Comparison of ENCODE assay signal across 28 cellular contexts in genomic region chr9:19405771-19406170, GRCh38. TPM values are rescaled to one million over a fixed set of nuclear protein-coding genes. Genes with fewer than 3 reads are reported as not detected.
DNase-seq lines count a peak whose midpoint lies in the region; ATAC-seq, FAIRE-seq and TF ChIP-seq lines count a peak whose summit lies in the region.
"Had no signal": no experiment of that assay in that cellular context is flagged by ENCODE, and none has a peak within 500 bp of the region (broad histone marks: within the 10 kb centered on the region; RNA-seq: fewer than 3 reads in every experiment).

No MANE protein-coding gene starts in this region.

- intact Hi-C loops in body of pancreas (cut with DNase I): no loop called here

- H3K27ac ChIP-seq in body of pancreas (peak overlapping the region in 3 of 4 donors; percentile 63 to 80 (median 74)), osteoblast (ENCODE audit: low read depth, low read length) (no peak overlapping the region), SK-N-SH (ENCODE audit: low read depth in 2 of 2, low read length in 1 of 2) (no peak overlapping the region)
- H3K27ac ChIP-seq: colonic mucosa, testis had no signal

- no peaks in the 10 kb centered on the region for H3K9me2 ChIP-seq in SK-N-SH

- POLR2A ChIA-PET in SK-N-SH (lab: Yijun Ruan, JAX): no interaction called here

- H3K36me3 ChIP-seq in body of pancreas (replicated peaks in 1 of 2; ENCODE audit: insufficient read depth in 1 of 2, low read depth in 2 of 2): no peaks in the 10 kb centered on the region
- H3K36me3 ChIP-seq in osteoblast (ENCODE audit: insufficient read depth, low read length): no peaks in the 10 kb centered on the region
- H3K36me3 ChIP-seq in SK-N-SH (replicated peaks in 1 of 2; ENCODE audit: control insufficient read depth in 1 of 2, insufficient read depth in 2 of 2, low read length in 1 of 2): peaks cover 0 to 4% of the 10 kb centered on the region in 2 experiments
- H3K36me3 ChIP-seq: colonic mucosa had no signal

- peak; percentile 32 for FAIRE-seq in D721Med (lab: Jason Lieb, UNC)
- no peak for FAIRE-seq in frontal cortex (lab: Jason Lieb, UNC)
- FAIRE-seq: bronchial epithelial cell, GM12878 had no signal

- no peak overlapping the region for H3K9ac ChIP-seq in SK-N-SH

- DNase-seq in D721Med (ENCODE audit: insufficient read length, low spot score) (peak; percentile 46), NCI-H2171 treated with DMSO at 0.1 percent for 48 hours (lab: John Stamatoyannopoulos, UW) (peak; percentile 49), body of pancreas (no peak), osteoblast (ENCODE audit: insufficient read length, low spot score, missing footprints) (peak; percentile 57), SK-N-SH (no peak), frontal cortex (ENCODE audit: low spot score in 2 of 2) (no peak), hippocampal formation (lab: John Stamatoyannopoulos, UW) (no peak)
- DNase-seq: activated CD4-positive, alpha-beta T cell treated with anti-CD3 and anti-CD28 coated beads for 1 hour; activated CD8-positive, alpha-beta memory T cell treated with anti-CD3 and anti-CD28 coated beads, Interleukin-2, amount 50 U/mL, for 48 hours; activated CD8-positive, alpha-beta T cell treated with anti-CD3 and anti-CD28 coated beads for 36 hours; activated naive CD4-positive, alpha-beta T cell treated with anti-CD3 and anti-CD28 coated beads for 36 hours; amniotic stem cell; colonic mucosa; effector CD4-positive, alpha-beta T cell; Karpas-422; NCI-H1436; NCI-H2081; NK-92 treated with Interleukin-12 subunit alpha and Interleukin-12 subunit beta, amount 100 ng/mL, for 24 hours; right cardiac atrium; stimulated activated naive CD4-positive, alpha-beta T cell; T-helper 17 cell; testis had no signal

- H3K4me2 ChIP-seq in osteoblast (ENCODE audit: insufficient read depth, low read length) (no peak overlapping the region), SK-N-SH (no peak overlapping the region)
- H3K4me2 ChIP-seq: smooth muscle cell had no signal

- H3K79me2 ChIP-seq in osteoblast (ENCODE audit: insufficient read depth, low read length) (no peaks in the 10 kb centered on the region), SK-N-SH (ENCODE audit: insufficient read depth) (no peaks in the 10 kb centered on the region)

- no peaks in the 10 kb centered on the region for H3F3A ChIP-seq in SK-N-SH (replicated peaks; ENCODE audit: insufficient read depth)

- no peak overlapping the region for H2AFZ ChIP-seq in osteoblast (ENCODE audit: low read length)
- no peak overlapping the region for H2AFZ ChIP-seq in SK-N-SH (ENCODE audit: low read depth)

- TF ChIP-seq RAD21 in SK-N-SH (IDR thresholded peaks at IDR 0.05; ENCODE audit: low read length): no peak

- no peak for TF ChIP-seq EP300 in SK-N-SH (IDR thresholded peaks at IDR 0.05; ENCODE audit: borderline replicate concordance in 1 of 2, low read depth in 1 of 2, low read length in 1 of 2)

- H3K4me1 ChIP-seq in body of pancreas (peaks cover 53% of the 10 kb centered on the region), osteoblast (ENCODE audit: insufficient read depth, low read length) (peaks cover 16% of the 10 kb centered on the region), SK-N-SH (ENCODE audit: control insufficient read depth in 1 of 2, insufficient read depth in 2 of 2, low read depth in 1 of 2, low read length in 1 of 2) (peaks cover 0 to 11% of the 10 kb centered on the region in 2 experiments; a peak in 1 of 4 replicates)
- H3K4me1 ChIP-seq: colonic mucosa, testis had no signal

- no peaks in the 10 kb centered on the region for H3K27me3 ChIP-seq in body of pancreas
- no peaks in the 10 kb centered on the region for H3K27me3 ChIP-seq in osteoblast (ENCODE audit: insufficient read depth, low read length)
- H3K27me3 ChIP-seq in SK-N-SH (ENCODE audit: insufficient read depth): no peaks in the 10 kb centered on the region; the same call in 1 of the 2 replicates
- H3K27me3 ChIP-seq: colonic mucosa, testis had no signal

- TF ChIP-seq POLR2A in body of pancreas (IDR thresholded peaks at IDR 0.05): no peak

- no peak for ATAC-seq in body of pancreas
- ATAC-seq in GM18861 (IDR thresholded peaks at IDR 0.05; ENCODE audit: unreplicated experiment): no peak
- ATAC-seq: activated CD8-positive, alpha-beta T cell treated with anti-CD3 and anti-CD28 coated beads for 36 hours; GM12878; left lobe of liver; right cardiac atrium; SK-N-SH treated with all-trans-retinoic acid at 6 μM for 48 hours; T-helper 17 cell had no signal

- no peak overlapping the region for H3K4me3 ChIP-seq in body of pancreas
- H3K4me3 ChIP-seq in osteoblast (ENCODE audit: insufficient read depth, low read length): no peak overlapping the region
- no peak overlapping the region for H3K4me3 ChIP-seq in SK-N-SH (ENCODE audit: low read depth in 2 of 2, low read length in 1 of 2)
- H3K4me3 ChIP-seq: colonic mucosa, GM12878, smooth muscle cell, testis had no signal

- 83 to 95% methylated on average over 1 of the region's 1 CpG for WGBS in body of pancreas, 2 donors
- 76% methylated on average over 1 of the region's 1 CpG for WGBS in SK-N-SH (ENCODE audit: low lambda C conversion rate)

- CTCF ChIA-PET in SK-N-SH (lab: Yijun Ruan, JAX): no interaction called here

- H4K20me1 ChIP-seq in osteoblast (ENCODE audit: insufficient read depth, low read length) (no peaks in the 10 kb centered on the region), SK-N-SH (ENCODE audit: insufficient read depth) (no peaks in the 10 kb centered on the region)

- TF ChIP-seq CTCF in D721Med (IDR thresholded peaks at IDR 0.05; ENCODE audit: insufficient read depth, missing control alignments) (no peak), body of pancreas (IDR thresholded peaks at IDR 0.05) (no peak), osteoblast (IDR thresholded peaks at IDR 0.05; ENCODE audit: extremely low read depth, low read depth, low read length) (no peak), SK-N-SH (IDR thresholded peaks at IDR 0.05) (no peak)

- H3K9me3 ChIP-seq in body of pancreas: no peaks in the 10 kb centered on the region
- no peaks in the 10 kb centered on the region for H3K9me3 ChIP-seq in osteoblast (ENCODE audit: low read depth, low read length)
- no peaks in the 10 kb centered on the region for H3K9me3 ChIP-seq in SK-N-SH
- H3K9me3 ChIP-seq: colonic mucosa, testis had no signal

TF ChIP-seq in SK-N-SH, 30 proteins besides CTCF, POLR2A, EP300 and RAD21:
- TF ChIP-seq TCF12 (IDR thresholded peaks at IDR 0.05) (no peak), NFIC (IDR thresholded peaks at IDR 0.05; ENCODE audit: borderline replicate concordance) (no peak), MAX (IDR thresholded peaks at IDR 0.05; ENCODE audit: low read depth) (no peak), FOXJ3 (CRISPR knock-in tag; IDR thresholded peaks at IDR 0.05) (no peak), TEAD4 (IDR thresholded peaks at IDR 0.05; ENCODE audit: borderline replicate concordance, insufficient read depth) (no peak), ELF1 (IDR thresholded peaks at IDR 0.05) (no peak), REST (IDR thresholded peaks at IDR 0.05; ENCODE audit: low read depth, low read length) (no peak), RFX5 (IDR thresholded peaks at IDR 0.05; ENCODE audit: low read length) (no peak), NRF1 (IDR thresholded peaks at IDR 0.05; ENCODE audit: low read depth, low read length) (no peak)

RNA-seq across cellular contexts. Expression of gene ACER2, which starts 3.0 kb away (rescaled TPM):
- total RNA-seq in body of pancreas (1 to 10 TPM; 5.3 to 8.0 TPM), osteoblast (1.5 and 2.2 TPM in 2 replicates), frontal cortex (11.0 TPM)
- 1.3 and 2.2 TPM in 2 replicates for polyA plus RNA-seq in SK-N-SH (2012; rRNA removed)
- polyA plus RNA-seq in SK-N-SH (2012; cell fraction: cytosol; rRNA removed): 1.2 and 1.5 TPM in 2 replicates
- 1.9 and 3.0 TPM in 2 replicates for polyA plus RNA-seq in SK-N-SH (2012; cell fraction: nucleus; rRNA removed)

RNA-seq across cellular contexts. Expression of gene RPS6, which starts 25.7 kb away (rescaled TPM):
- 1,000 to 10,000 TPM; 1,348 to 1,410 TPM for total RNA-seq in body of pancreas
- total RNA-seq in osteoblast: 931 and 1,030 TPM in 2 replicates
- 2,186 and 2,430 TPM in 2 replicates for polyA plus RNA-seq in SK-N-SH (2012; rRNA removed)
- polyA plus RNA-seq in SK-N-SH (2012; cell fraction: cytosol; rRNA removed): 3,012 and 3,578 TPM in 2 replicates
- polyA plus RNA-seq in SK-N-SH (2012; cell fraction: nucleus; rRNA removed): 516 and 571 TPM in 2 replicates
- 1,234 TPM for total RNA-seq in frontal cortex

Comparison
In these comparisons a context has a peak if more than half of its experiments do, and no peak if none do; other contexts are left out.
1. DNase-seq: peak in D721Med (single experiment), NCI-H2171 treated with DMSO at 0.1 percent for 48 hours (single experiment) and osteoblast (single experiment); none in body of pancreas (0 of 4), SK-N-SH (single experiment), frontal cortex (0 of 2) and hippocampal formation (0 of 2).
2. H3K27ac ChIP-seq: peak in body of pancreas (3 of 4); none in osteoblast (single experiment) and SK-N-SH (0 of 2).